Comparison of ENCODE assay signal across 18 cellular contexts in the genomic region with DNA sequence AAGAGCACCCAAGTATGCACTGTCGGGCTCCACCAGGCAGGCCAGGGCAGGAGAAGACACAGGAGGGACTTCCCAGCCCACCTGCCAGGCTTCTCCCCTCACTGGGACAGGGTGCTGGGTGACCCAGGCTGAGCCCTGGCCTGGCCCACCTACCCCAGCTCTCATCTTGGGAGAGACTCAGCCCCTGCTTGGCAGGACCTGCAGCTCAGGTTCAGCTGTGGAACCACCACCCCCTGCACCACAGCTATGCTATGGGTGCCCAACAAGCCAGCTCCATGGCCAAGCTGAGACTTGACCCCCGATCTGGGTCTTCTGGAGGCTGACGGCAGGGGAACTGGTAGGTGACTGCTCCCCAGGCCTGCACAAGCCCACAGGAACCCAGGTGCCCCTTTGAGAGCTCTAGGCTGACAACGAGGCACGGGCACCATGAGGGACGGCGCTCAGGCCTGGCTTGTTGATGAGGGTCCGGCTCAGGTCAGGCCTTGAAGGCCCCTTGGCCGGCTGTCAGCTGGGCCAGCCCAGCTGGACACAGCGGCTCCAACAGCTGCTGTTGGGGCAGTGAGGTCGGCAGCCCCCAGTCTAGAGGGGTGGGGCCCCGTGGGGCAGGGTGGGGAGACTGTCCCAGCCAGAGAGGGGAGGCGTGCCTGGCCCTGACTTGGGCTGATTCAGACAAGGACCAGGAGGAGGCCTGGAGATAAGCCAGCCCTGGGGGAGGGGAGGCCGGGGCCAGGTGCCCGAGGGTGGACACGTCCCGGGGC. TPM values are rescaled to one million over a fixed set of nuclear protein-coding genes. Genes with fewer than 3 reads are reported as not detected.
DNase-seq lines count a peak whose midpoint lies in the region; TF ChIP-seq lines count a peak whose summit lies in the region.
"Had no signal": no experiment of that assay in that cellular context is flagged by ENCODE, and none has a peak within 500 bp of the region (broad histone marks: within the 10 kb centered on the region; RNA-seq: fewer than 3 reads in every experiment).

No MANE protein-coding gene starts in this region.

- peaks cover 23 to 58% (median 50%) of the 10 kb centered on the region in 10 experiments for H3K4me1 ChIP-seq in BLaER1 treated with 17β-estradiol and CSF1 and Interleukin-3, amounts not matched to agents 10 nM and 100 nM
- H3K4me1 ChIP-seq in NT2/D1 (ENCODE audit: insufficient read depth, insufficient read length) (peaks cover 7% of the 10 kb centered on the region), osteoblast (ENCODE audit: insufficient read depth, low read length) (peaks cover 6% of the 10 kb centered on the region)

- DNase-seq in NT2/D1 (ENCODE audit: low read depth, low spot score): no peak
- peak; percentile 24 for DNase-seq in fibroblast of mammary gland (ENCODE audit: low read depth)
- DNase-seq in activated CD4-positive, alpha-beta T cell treated with anti-CD3 and anti-CD28 coated beads, Interleukin-2, amount 50 U/mL, for 48 hours: no peak
- DNase-seq in stimulated activated CD8-positive, alpha-beta memory T cell treated with anti-CD3 and anti-CD28 coated beads, Interleukin-4, amount 100 ng/mL, for 48 hours: no peak
- DNase-seq in osteoblast (ENCODE audit: insufficient read length, low spot score, missing footprints): no peak
- DNase-seq: activated CD8-positive, alpha-beta T cell treated with anti-CD3 and anti-CD28 coated beads, Interleukin-2, amount 10 ng/mL, durations not matched to agents 7 days and 5 days; effector CD4-positive, alpha-beta T cell; NCI-H1048; NCI-H82; stimulated activated CD4-positive, alpha-beta T cell treated with anti-CD3 and anti-CD28 coated beads, Interleukin-4, amount 100 ng/mL, for 1 hour; T-cell had no signal

- H3K4me2 ChIP-seq in BLaER1 treated with 17β-estradiol and CSF1 and Interleukin-3, amounts not matched to agents 10 nM and 100 nM: peak overlapping the region in 9 of 11 experiments; percentile 29 to 77 (median 63); a peak in 16 of 22 replicates
- no peak overlapping the region for H3K4me2 ChIP-seq in osteoblast (ENCODE audit: insufficient read depth, low read length)

- H3K27me3 ChIP-seq in BLaER1 treated with 17β-estradiol and CSF1 and Interleukin-3, amounts not matched to agents 10 nM and 100 nM: peaks cover 0 to 16% (median 0%) of the 10 kb centered on the region in 11 experiments; a peak in 2 of 22 replicates
- H3K27me3 ChIP-seq in NT2/D1 (ENCODE audit: insufficient read depth, insufficient read length) (peaks cover 17% of the 10 kb centered on the region), osteoblast (ENCODE audit: insufficient read depth, low read length) (peaks cover 6% of the 10 kb centered on the region)

- no peak overlapping the region for H3K27ac ChIP-seq in BLaER1 treated with 17β-estradiol and CSF1 and Interleukin-3, amounts not matched to agents 10 nM and 100 nM
- H3K27ac ChIP-seq in osteoblast (ENCODE audit: low read depth, low read length): no peak overlapping the region
- H3K27ac ChIP-seq: suprapubic skin had no signal

- H3K9ac ChIP-seq in BLaER1 treated with 17β-estradiol and CSF1 and Interleukin-3, amounts not matched to agents 10 nM and 100 nM: peak overlapping the region in 3 of 11 experiments; percentile 10 to 54 (median 38); a peak in 4 of 22 replicates
- H3K9ac ChIP-seq in NT2/D1 (ENCODE audit: insufficient read length, low read depth): peak overlapping the region; percentile 47

- no peaks in the 10 kb centered on the region for H3K9me3 ChIP-seq in BLaER1 treated with 17β-estradiol and CSF1 and Interleukin-3, amounts not matched to agents 10 nM and 100 nM (replicated peaks in 1 of 11)
- no peaks in the 10 kb centered on the region for H3K9me3 ChIP-seq in NT2/D1 (ENCODE audit: insufficient read depth, low read length)
- no peaks in the 10 kb centered on the region for H3K9me3 ChIP-seq in osteoblast (ENCODE audit: low read depth, low read length)
- H3K9me3 ChIP-seq: suprapubic skin had no signal

- no peak overlapping the region for H3K4me3 ChIP-seq in BLaER1 treated with 17β-estradiol and CSF1 and Interleukin-3, amounts not matched to agents 10 nM and 100 nM
- no peak overlapping the region for H3K4me3 ChIP-seq in NT2/D1 (ENCODE audit: insufficient read length, low read depth)
- H3K4me3 ChIP-seq in fibroblast of mammary gland (ENCODE audit: control insufficient read depth, low read depth, low read length): no peak overlapping the region
- no peak overlapping the region for H3K4me3 ChIP-seq in osteoblast (ENCODE audit: insufficient read depth, low read length)
- H3K4me3 ChIP-seq: suprapubic skin had no signal

- H3K36me3 ChIP-seq in BLaER1 treated with 17β-estradiol and CSF1 and Interleukin-3, amounts not matched to agents 10 nM and 100 nM: peaks cover 8 to 31% (median 22%) of the 10 kb centered on the region in 11 experiments; a peak in 19 of 22 replicates
- peaks cover 34% of the 10 kb centered on the region for H3K36me3 ChIP-seq in NT2/D1 (ENCODE audit: insufficient read depth, insufficient read length, low read length)
- H3K36me3 ChIP-seq in osteoblast (ENCODE audit: insufficient read depth, low read length): peaks cover 5% of the 10 kb centered on the region

- no peak for TF ChIP-seq CTCF in fibroblast of mammary gland (conservative IDR thresholded peaks at IDR 0.05; ENCODE audit: control insufficient read depth, insufficient read depth, low read depth, low read length)
- no peak for TF ChIP-seq CTCF in osteoblast (IDR thresholded peaks at IDR 0.05; ENCODE audit: extremely low read depth, low read depth, low read length)

- H4K20me1 ChIP-seq in BLaER1 treated with 17β-estradiol and CSF1 and Interleukin-3, amounts not matched to agents 10 nM and 100 nM: peaks cover 6 to 80% (median 51%) of the 10 kb centered on the region in 11 experiments; a peak in 21 of 22 replicates
- H4K20me1 ChIP-seq in osteoblast (ENCODE audit: insufficient read depth, low read length): peaks cover 27% of the 10 kb centered on the region

- no peak overlapping the region for H2AFZ ChIP-seq in osteoblast (ENCODE audit: low read length)

- peaks cover 16% of the 10 kb centered on the region for H3K79me2 ChIP-seq in osteoblast (ENCODE audit: insufficient read depth, low read length)

RNA-seq across cellular contexts. Expression of a gene that starts 4.6 kb away (rescaled TPM):
- total RNA-seq in osteoblast: 23.3 and 28.2 TPM in 2 replicates

RNA-seq across cellular contexts. Expression of a gene that starts 4.8 kb away (rescaled TPM):
- total RNA-seq in osteoblast: 3.3 and 3.8 TPM in 2 replicates

RNA-seq across cellular contexts. Expression of a gene that starts 17.0 kb away (rescaled TPM):
- total RNA-seq in osteoblast: not detected in 2 replicates
- total RNA-seq: activated CD8-positive, alpha-beta T cell treated with anti-CD3 and anti-CD28 coated beads, Interleukin-2, amount 10 ng/mL, durations not matched to agents 7 days and 5 days; cardiac septum; fibroblast of villous mesenchyme; mucosa of gallbladder; omental fat pad; skeletal muscle tissue; suprapubic skin; T-cell had no signal

RNA-seq across cellular contexts. Expression of a gene that starts 23.0 kb away (rescaled TPM):
- total RNA-seq in osteoblast: under 0.01 and 1.2 TPM in 2 replicates
- total RNA-seq: activated CD8-positive, alpha-beta T cell treated with anti-CD3 and anti-CD28 coated beads, Interleukin-2, amount 10 ng/mL, durations not matched to agents 7 days and 5 days; cardiac septum had no signal

RNA-seq across cellular contexts. Expression of a gene that starts 42.8 kb away (rescaled TPM):
- 32.2 and 35.1 TPM in 2 replicates for total RNA-seq in osteoblast
